In genomic region chrX:110056419-110056818, GRCh38 we compare ENCODE assay signal across 22 cellular contexts. TPM values are rescaled to one million over a fixed set of nuclear protein-coding genes. Genes with fewer than 3 reads are reported as not detected.
DNase-seq lines count a peak whose midpoint lies in the region; ATAC-seq, FAIRE-seq and TF ChIP-seq lines count a peak whose summit lies in the region.
"Had no signal": no experiment of that assay in that cellular context is flagged by ENCODE, and none has a peak within 500 bp of the region (broad histone marks: within the 10 kb centered on the region; RNA-seq: fewer than 3 reads in every experiment).

No MANE protein-coding gene starts in this region.

- FAIRE-seq in GM12891 (lab: Jason Lieb, UNC), result peak; percentile 41
- FAIRE-seq in islet of Langerhans (lab: Jason Lieb, UNC), result peak; percentile 88

- in situ Hi-C loops in ACHN (cut with HindIII; ENCODE audit: low pct_ligation_motif_present, low pct_unique_long_range_greater_than_20kb, low sequenced_read_pairs), result no loop called here

- TF ChIP-seq POLR2A in GM12891 (IDR thresholded peaks at IDR 0.05; ENCODE audit: low read depth, low read length), result no peak

- peak; percentile 1 for DNase-seq in NCI-H748 (lab: John Stamatoyannopoulos, UW; ENCODE audit: unreplicated experiment)
- DNase-seq in NCI-H748 treated with DMSO at 0.1 percent for 48 hours (lab: John Stamatoyannopoulos, UW), result no peak
- no peak for DNase-seq in GM12891 (ENCODE audit: insufficient read length, low spot score)
- peak; percentile 69 for DNase-seq in NCI-H187 treated with DMSO at 0.1 percent for 48 hours (lab: John Stamatoyannopoulos, UW)
- DNase-seq in ACHN, result no peak
- DNase-seq in stimulated activated CD4-positive, alpha-beta T cell treated with anti-CD3 and anti-CD28 coated beads, Interleukin-4, amount 100 ng/mL, for 4 hours, result no peak
- DNase-seq: activated CD4-positive, alpha-beta T cell treated with anti-CD3 and anti-CD28 coated beads, Interleukin-2, amount 50 U/mL, for 48 hours; activated naive CD4-positive, alpha-beta T cell; activated T-cell treated with anti-CD3 and anti-CD28 coated beads, Interleukin-2, amount 50 U/mL, for 1 hour; amniotic stem cell; C1 segment of cervical spinal cord; H9; head of caudate nucleus; NCI-H2081 treated with DMSO at 0.1 percent for 48 hours; ovary; stimulated activated CD4-positive, alpha-beta T cell treated with anti-CD3 and anti-CD28 coated beads, Interleukin-15, amount 100 ng/mL, for 24 hours had no signal

- no peak for ATAC-seq in HG03135 (IDR thresholded peaks at IDR 0.05; ENCODE audit: unreplicated experiment)
- ATAC-seq: left lobe of liver; natural killer cell treated with Interleukin-12 subunit alpha and Interleukin-12 subunit beta and Interleukin-15 and Interleukin-18, amount 100 ng/mL, for 72 hours; sciatic nerve; stimulated activated effector memory CD8-positive, alpha-beta T cell treated with anti-CD3 and anti-CD28 coated beads, Interleukin-12 subunit alpha, Interleukin-12 subunit beta, amount 100 ng/mL, for 72 hours had no signal

TF ChIP-seq in GM12891, 5 proteins besides CTCF, POLR2A, EP300 and RAD21:
- TF ChIP-seq PAX5 (IDR thresholded peaks at IDR 0.05; ENCODE audit: insufficient read depth, low read length, severe bottlenecking), result no peak
- no peak for TF ChIP-seq POLR2AphosphoS5 (IDR thresholded peaks at IDR 0.05; ENCODE audit: low read depth, low read length)
- TF ChIP-seq POU2F2 (IDR thresholded peaks at IDR 0.05; ENCODE audit: low read depth, low read length), result no peak
- no peak for TF ChIP-seq SPI1 (IDR thresholded peaks at IDR 0.05; ENCODE audit: low read depth, low read length)
- no peak for TF ChIP-seq TAF1 (IDR thresholded peaks at IDR 0.05; ENCODE audit: low read depth, low read length)

RNA-seq across cellular contexts. Expression of gene TMEM164, which starts 53.5 kb away (rescaled TPM):
- 9.9 TPM for polyA plus RNA-seq in GM12891 (2012; ENCODE audit: low read depth, missing spikeins)

Comparison
In these comparisons a context has a peak if more than half of its experiments do, and no peak if none do; other contexts are left out.
1. DNase-seq: peak in NCI-H748 (single experiment) and NCI-H187 treated with DMSO at 0.1 percent for 48 hours (single experiment); none in NCI-H748 treated with DMSO at 0.1 percent for 48 hours (single experiment), GM12891 (single experiment), ACHN (single experiment) and stimulated activated CD4-positive, alpha-beta T cell treated with anti-CD3 and anti-CD28 coated beads, Interleukin-4, amount 100 ng/mL, for 4 hours (0 of 2).